Comparison of ENCODE assay signal across 26 cellular contexts in genomic region chr4:123978637-123979036, GRCh38.
"Had no signal": no experiment of that assay in that cellular context is flagged by ENCODE, and none has a peak within 500 bp of the region (broad histone marks: within the 10 kb centered on the region; RNA-seq: fewer than 3 reads in every experiment).

No MANE protein-coding gene starts in this region.

- FAIRE-seq: colon, endothelial cell of umbilical vein had no signal

- H3K9me3 ChIP-seq: colonic mucosa had no signal

- DNase-seq: colonic mucosa; cortex of kidney; dermis blood vessel endothelial cell; dorsolateral prefrontal cortex; effector CD4-positive, alpha-beta T cell; effector CD8-positive, alpha-beta T cell; effector memory CD4-positive, alpha-beta T cell; endodermal cell; erythroblast; esophagus squamous epithelium; foreskin fibroblast; foreskin keratinocyte; foreskin melanocyte; gastrocnemius medialis; glutamatergic neuron; head of caudate nucleus; heart left ventricle; heart right ventricle had no signal

- H3K27ac ChIP-seq: colonic mucosa, coronary artery, dorsolateral prefrontal cortex, epithelial cell of prostate, esophagus muscularis mucosa, esophagus squamous epithelium, foreskin keratinocyte, gastrocnemius medialis, gastroesophageal sphincter, heart left ventricle had no signal

- H3K27me3 Mint-ChIP-seq: dendritic cell treated with granulocyte-macrophage colony-stimulating factor and Interleukin-4, amounts not matched to agents 40 ng/mL and 50 ng/mL, for 4 days had no signal

- H3K36me3 ChIP-seq: colonic mucosa, esophagus muscularis mucosa, esophagus squamous epithelium, gastrocnemius medialis, gastroesophageal sphincter, heart left ventricle, heart right ventricle had no signal

- H3K4me3 ChIP-seq: colonic mucosa, coronary artery, dorsolateral prefrontal cortex, esophagus muscularis mucosa, esophagus squamous epithelium, gastrocnemius medialis, gastroesophageal sphincter, heart left ventricle, heart right ventricle had no signal

- ATAC-seq: esophagus mucosa, foreskin keratinocyte, gastrocnemius medialis, gastroesophageal sphincter, heart left ventricle, heart right ventricle had no signal

- H3K4me1 ChIP-seq: colonic mucosa, foreskin keratinocyte had no signal

- H3K27me3 ChIP-seq: colonic mucosa, dorsolateral prefrontal cortex, esophagus muscularis mucosa, esophagus squamous epithelium, foreskin keratinocyte, gastrocnemius medialis, gastroesophageal sphincter, heart left ventricle, heart right ventricle had no signal

- H3K27ac Mint-ChIP-seq: dendritic cell treated with granulocyte-macrophage colony-stimulating factor and Interleukin-4, amounts not matched to agents 40 ng/mL and 50 ng/mL, for 4 days; endodermal cell had no signal

- H3K4me3 Mint-ChIP-seq: dendritic cell treated with granulocyte-macrophage colony-stimulating factor and Interleukin-4, amounts not matched to agents 40 ng/mL and 50 ng/mL, for 4 days; endodermal cell had no signal
